In the genomic region with DNA sequence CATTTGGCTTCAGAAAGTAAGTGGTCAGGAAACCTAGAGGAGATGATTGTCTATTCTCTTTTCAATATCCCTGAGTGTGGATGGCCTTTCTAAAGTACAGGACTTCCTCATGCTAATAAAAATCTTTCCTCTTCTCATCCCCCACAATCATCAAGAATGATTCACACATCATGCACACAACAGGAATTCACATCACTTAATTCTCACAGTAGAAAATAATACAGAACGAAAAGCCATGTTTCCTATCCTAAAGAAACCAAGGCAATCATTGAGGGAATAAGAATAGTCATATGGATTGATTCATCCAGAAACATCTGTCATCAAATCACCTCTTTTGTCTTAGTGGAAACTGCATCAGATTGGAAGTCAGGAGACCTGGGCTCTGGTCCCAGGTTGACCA, we compare ENCODE assay signal across 20 cellular contexts.
A peak's percentile ranks its signal among the peaks of the same experiment; 100 is the strongest.
DNase-seq lines count a peak whose midpoint lies in the region; ATAC-seq and TF ChIP-seq lines count a peak whose summit lies in the region.
"Had no signal": no experiment of that assay in that cellular context is flagged by ENCODE, and none has a peak within 500 bp of the region (broad histone marks: within the 10 kb centered on the region; RNA-seq: fewer than 3 reads in every experiment).

No MANE protein-coding gene starts in this region.

- H3K27ac Mint-ChIP-seq in activated T-cell treated with anti-CD3 and anti-CD28 coated beads, Interleukin-2, amount 50 U/mL, for 72 hours: no peak overlapping the region
- H3K27ac Mint-ChIP-seq in activated CD4-positive, alpha-beta T cell treated with anti-CD3 and anti-CD28 coated beads, Interleukin-2, amount 10 ng/mL, durations not matched to agents 7 days and 5 days: no peak overlapping the region
- H3K27ac Mint-ChIP-seq: CD4-positive, alpha-beta memory T cell had no signal

- CTCF ChIA-PET in activated CD4-positive, alpha-beta T cell treated with anti-CD3 and anti-CD28 coated beads, Interleukin-2, amount 10 ng/mL, durations not matched to agents 7 days and 5 days (lab: Charles Lee): no interaction called here

- H3K9me3 Mint-ChIP-seq in activated T-cell treated with anti-CD3 and anti-CD28 coated beads, Interleukin-2, amount 50 U/mL, for 72 hours: no peaks in the 10 kb centered on the region
- H3K9me3 Mint-ChIP-seq in activated CD4-positive, alpha-beta T cell treated with anti-CD3 and anti-CD28 coated beads, Interleukin-2, amount 10 ng/mL, durations not matched to agents 7 days and 5 days: peaks cover 2% of the 10 kb centered on the region

- TF ChIP-seq CTCF in AG10803 (conservative IDR thresholded peaks at IDR 0.05; ENCODE audit: low read length) (no peak), choroid plexus epithelial cell (conservative IDR thresholded peaks at IDR 0.05; ENCODE audit: low read depth, low read length) (no peak)

- no peaks in the 10 kb centered on the region for H3K36me3 Mint-ChIP-seq in activated T-cell treated with anti-CD3 and anti-CD28 coated beads, Interleukin-2, amount 50 U/mL, for 72 hours (ENCODE audit: insufficient read depth in 2 of 2)
- H3K36me3 Mint-ChIP-seq in activated CD4-positive, alpha-beta T cell treated with anti-CD3 and anti-CD28 coated beads, Interleukin-2, amount 10 ng/mL, durations not matched to agents 7 days and 5 days (ENCODE audit: low read depth): no peaks in the 10 kb centered on the region
- H3K36me3 Mint-ChIP-seq: CD4-positive, alpha-beta memory T cell had no signal

- H3K27me3 Mint-ChIP-seq in activated T-cell treated with anti-CD3 and anti-CD28 coated beads, Interleukin-2, amount 50 U/mL, for 72 hours (ENCODE audit: low read depth): peaks cover 6% of the 10 kb centered on the region
- H3K27me3 Mint-ChIP-seq in activated CD4-positive, alpha-beta T cell treated with anti-CD3 and anti-CD28 coated beads, Interleukin-2, amount 10 ng/mL, durations not matched to agents 7 days and 5 days: no peaks in the 10 kb centered on the region

- ATAC-seq in activated T-cell treated with anti-CD3 and anti-CD28 coated beads, Interleukin-2, amount 50 U/mL, for 72 hours (replicated peaks in 1 of 2): no peak
- ATAC-seq: A549 had no signal

- DNase-seq in AG10803 (ENCODE audit: low read depth): peak; percentile 55
- DNase-seq in HT1080 (ENCODE audit: low read depth): peak; percentile 37
- DNase-seq in choroid plexus epithelial cell (ENCODE audit: low read depth): peak; percentile 26
- peak; percentile 17 for DNase-seq in kidney glomerular epithelial cell (lab: John Stamatoyannopoulos, UW)
- DNase-seq in UCSD-AML1 (lab: John Stamatoyannopoulos, UW; ENCODE audit: unreplicated experiment): no peak
- DNase-seq in NCI-H2227 treated with DMSO at 0.1 percent for 48 hours (lab: John Stamatoyannopoulos, UW): no peak
- DNase-seq in activated T-cell treated with anti-CD3 and anti-CD28 coated beads, Interleukin-2, amount 50 U/mL, for 72 hours: no peak
- DNase-seq in activated CD4-positive, alpha-beta T cell treated with anti-CD3 and anti-CD28 coated beads, Interleukin-2, amount 10 ng/mL, durations not matched to agents 7 days and 5 days: no peak
- DNase-seq: BE2C; CD4-positive, alpha-beta memory T cell; DND-41; KBM-7; NCI-H1092; NCI-H69; NK-92 treated with Interleukin-12 subunit alpha and Interleukin-12 subunit beta, amount 100 ng/mL, for 24 hours; OCI-M1; RPMI8226; SJCRH30 had no signal

- H3K4me3 ChIP-seq in AG10803 (ENCODE audit: low read length) (no peak overlapping the region), choroid plexus epithelial cell (ENCODE audit: low read depth, low read length) (no peak overlapping the region)
- H3K4me3 ChIP-seq: A549, HAP-1, SJCRH30 had no signal

- H3K4me3 Mint-ChIP-seq in activated T-cell treated with anti-CD3 and anti-CD28 coated beads, Interleukin-2, amount 50 U/mL, for 72 hours: no peak overlapping the region
- H3K4me3 Mint-ChIP-seq in activated CD4-positive, alpha-beta T cell treated with anti-CD3 and anti-CD28 coated beads, Interleukin-2, amount 10 ng/mL, durations not matched to agents 7 days and 5 days: no peak overlapping the region
- H3K4me3 Mint-ChIP-seq: CD4-positive, alpha-beta memory T cell had no signal

- H3K4me1 Mint-ChIP-seq in activated T-cell treated with anti-CD3 and anti-CD28 coated beads, Interleukin-2, amount 50 U/mL, for 72 hours (ENCODE audit: low read depth): no peaks in the 10 kb centered on the region
- H3K4me1 Mint-ChIP-seq in activated CD4-positive, alpha-beta T cell treated with anti-CD3 and anti-CD28 coated beads, Interleukin-2, amount 10 ng/mL, durations not matched to agents 7 days and 5 days: no peaks in the 10 kb centered on the region

- POLR2A ChIA-PET in activated CD4-positive, alpha-beta T cell treated with anti-CD3 and anti-CD28 coated beads, Interleukin-2, amount 10 ng/mL, durations not matched to agents 7 days and 5 days (lab: Charles Lee): no interaction called here

Comparison
In these comparisons a context has a peak if more than half of its experiments do, and no peak if none do; other contexts are left out.
1. DNase-seq: peak in AG10803 (single experiment), HT1080 (single experiment), choroid plexus epithelial cell (single experiment) and kidney glomerular epithelial cell (single experiment); none in UCSD-AML1 (single experiment), NCI-H2227 treated with DMSO at 0.1 percent for 48 hours (single experiment), activated T-cell treated with anti-CD3 and anti-CD28 coated beads, Interleukin-2, amount 50 U/mL, for 72 hours (0 of 2) and activated CD4-positive, alpha-beta T cell treated with anti-CD3 and anti-CD28 coated beads, Interleukin-2, amount 10 ng/mL, durations not matched to agents 7 days and 5 days (single experiment).